In genomic region chr22:50244420-50245213, GRCh38 we compare ENCODE assay signal across 1 cellular context.
TF ChIP-seq lines count a peak whose summit lies in the region.

Gene TUBGCP6 (minus strand): TSS chr22:50245023. CDS start chr22:50244459, 564 bp downstream.

TF ChIP-seq in HepG2, 621 proteins besides CTCF, POLR2A, EP300 and RAD21 (continued from another document and continues in another):
- TF ChIP-seq ZBTB2 (CRISPR knock-in tag; IDR thresholded peaks at IDR 0.05; ENCODE audit: low read depth) = peak; percentile 69
- TF ChIP-seq FOSL1 (CRISPR knock-in tag; IDR thresholded peaks at IDR 0.05; ENCODE audit: borderline replicate concordance) = no peak
- TF ChIP-seq ZBTB3 (CRISPR knock-in tag; IDR thresholded peaks at IDR 0.05; ENCODE audit: borderline replicate concordance, low read depth) = 0 out of 2 replicates have a peak, but pooled peaks have one; percentile 62
- TF ChIP-seq GATAD2A (CRISPR knock-in tag; IDR thresholded peaks at IDR 0.05) = peak; percentile 53; the same call in 1 of the 2 replicates
- no peak for TF ChIP-seq ZNF552 (CRISPR knock-in tag; IDR thresholded peaks at IDR 0.05; ENCODE audit: borderline replicate concordance)
- 0 out of 2 replicates have a peak, but pooled peaks have one; percentile 38 for TF ChIP-seq HOXA9 (CRISPR knock-in tag; IDR thresholded peaks at IDR 0.05; ENCODE audit: borderline replicate concordance)
- TF ChIP-seq ZNF574 (CRISPR knock-in tag; IDR thresholded peaks at IDR 0.05) = peak; percentile 96
- TF ChIP-seq SP2 (CRISPR knock-in tag; IDR thresholded peaks at IDR 0.05) = peak; percentile 81
- TF ChIP-seq WIZ (CRISPR knock-in tag; IDR thresholded peaks at IDR 0.05) = no peak; the same call in 1 of the 2 replicates
- peak; percentile 61; the same call in 1 of the 2 replicates for TF ChIP-seq KDM4B (CRISPR knock-in tag; IDR thresholded peaks at IDR 0.05)
- TF ChIP-seq ZNF770 (CRISPR knock-in tag; IDR thresholded peaks at IDR 0.05) = peak; percentile 41; the same call in 1 of the 2 replicates
- TF ChIP-seq ZBTB20 (CRISPR knock-in tag; IDR thresholded peaks at IDR 0.05; ENCODE audit: borderline replicate concordance, low read depth) = no peak
- TF ChIP-seq MLLT10 (CRISPR knock-in tag; IDR thresholded peaks at IDR 0.05) = no peak
- peak; percentile 78 for TF ChIP-seq ZNF160 (CRISPR knock-in tag; IDR thresholded peaks at IDR 0.05)
- no peak for TF ChIP-seq SKI (IDR thresholded peaks at IDR 0.05; ENCODE audit: partially characterized antibody)
- no peak for TF ChIP-seq ZNF343 (CRISPR knock-in tag; IDR thresholded peaks at IDR 0.05)
- peak; percentile 25; the same call in 1 of the 2 replicates for TF ChIP-seq ZBTB43 (CRISPR knock-in tag; conservative IDR thresholded peaks at IDR 0.05)
- TF ChIP-seq TBX3 (IDR thresholded peaks at IDR 0.05; ENCODE audit: borderline replicate concordance) = peak; percentile 56; the same call in 1 of the 2 replicates
- peak; percentile 69; the same call in 1 of the 2 replicates for TF ChIP-seq ZMYM4 (CRISPR knock-in tag; IDR thresholded peaks at IDR 0.05)
- TF ChIP-seq ZSCAN22 (CRISPR knock-in tag; IDR thresholded peaks at IDR 0.05) = no peak
- peak; percentile 89 for TF ChIP-seq ZNF563 (CRISPR knock-in tag; IDR thresholded peaks at IDR 0.05)
- no peak for TF ChIP-seq ZBTB42 (CRISPR knock-in tag; IDR thresholded peaks at IDR 0.05)
- TF ChIP-seq HIC2 (CRISPR knock-in tag; IDR thresholded peaks at IDR 0.05; ENCODE audit: low read depth) = 0 out of 2 replicates have a peak, but pooled peaks have one; percentile 16
- TF ChIP-seq HNF1B (CRISPR knock-in tag; IDR thresholded peaks at IDR 0.05) = peak; percentile 83
- peak; percentile 84 for TF ChIP-seq CBFB (CRISPR knock-in tag; IDR thresholded peaks at IDR 0.05)
- TF ChIP-seq ZNF180 (CRISPR knock-in tag; IDR thresholded peaks at IDR 0.05; ENCODE audit: borderline replicate concordance, low read depth) = no peak
- no peak for TF ChIP-seq MTF1 (CRISPR knock-in tag; IDR thresholded peaks at IDR 0.05)
- TF ChIP-seq RFXANK (CRISPR knock-in tag; IDR thresholded peaks at IDR 0.05) = 0 out of 2 replicates have a peak, but pooled peaks have one; percentile 47
- peak; percentile 95 for TF ChIP-seq ASH2L (IDR thresholded peaks at IDR 0.05; ENCODE audit: insufficient read length, low read depth, low read length)
- TF ChIP-seq NPAS2 (CRISPR knock-in tag; IDR thresholded peaks at IDR 0.05; ENCODE audit: borderline replicate concordance) = no peak
- no peak for TF ChIP-seq ARID3A (IDR thresholded peaks at IDR 0.05; ENCODE audit: low read depth, low read length)
- 0 out of 2 replicates have a peak, but pooled peaks have one; percentile 41 for TF ChIP-seq SATB2 (CRISPR knock-in tag; IDR thresholded peaks at IDR 0.05)
- TF ChIP-seq ZNF570 (CRISPR knock-in tag; IDR thresholded peaks at IDR 0.05; ENCODE audit: borderline replicate concordance) = 0 out of 2 replicates have a peak, but pooled peaks have one; percentile 50
- no peak; the same call in 1 of the 2 replicates for TF ChIP-seq GATA4 (IDR thresholded peaks at IDR 0.05; ENCODE audit: borderline replicate concordance, low read depth)
- peak; percentile 94 for TF ChIP-seq ZNF879 (CRISPR knock-in tag; IDR thresholded peaks at IDR 0.05)
- TF ChIP-seq ZNF616 (CRISPR knock-in tag; IDR thresholded peaks at IDR 0.05; ENCODE audit: low read depth) = no peak; the same call in 1 of the 2 replicates
- peak; percentile 88 for TF ChIP-seq DMAP1 (CRISPR knock-in tag; IDR thresholded peaks at IDR 0.05)
- TF ChIP-seq ATF1 (CRISPR knock-in tag; IDR thresholded peaks at IDR 0.05) = peak; percentile 99
- no peak for TF ChIP-seq ZNF605 (CRISPR knock-in tag; IDR thresholded peaks at IDR 0.05)
- peak; percentile 52; the same call in 1 of the 2 replicates for TF ChIP-seq ZNF280B (CRISPR knock-in tag; IDR thresholded peaks at IDR 0.05; ENCODE audit: borderline replicate concordance)
- peak; percentile 93 for TF ChIP-seq TSC22D2 (CRISPR knock-in tag; IDR thresholded peaks at IDR 0.05; ENCODE audit: borderline replicate concordance)
- TF ChIP-seq NR2F6 (IDR thresholded peaks at IDR 0.05) = no peak
- peak; percentile 19; the same call in 1 of the 2 replicates for TF ChIP-seq NR2F6 (CRISPR knock-in tag; IDR thresholded peaks at IDR 0.05)
- peak; percentile 76 for TF ChIP-seq AGO1 (IDR thresholded peaks at IDR 0.05; ENCODE audit: low read depth, low read length, poor library complexity, severe bottlenecking)
- TF ChIP-seq ZNF30 (CRISPR knock-in tag; IDR thresholded peaks at IDR 0.05) = no peak
- TF ChIP-seq KMT2B (CRISPR knock-in tag; IDR thresholded peaks at IDR 0.05) = peak; percentile 92
- TF ChIP-seq ZNF224 (CRISPR knock-in tag; IDR thresholded peaks at IDR 0.05) = 0 out of 2 replicates have a peak, but pooled peaks have one; percentile 21
- TF ChIP-seq ELF1 (CRISPR knock-in tag; IDR thresholded peaks at IDR 0.05) = peak; percentile 93
- TF ChIP-seq THRA (CRISPR knock-in tag; IDR thresholded peaks at IDR 0.05; ENCODE audit: borderline replicate concordance) = peak; percentile 71
- 0 out of 2 replicates have a peak, but pooled peaks have one; percentile 25 for TF ChIP-seq PCBP1 (IDR thresholded peaks at IDR 0.05; ENCODE audit: borderline replicate concordance, low read depth, low read length)
